Comparison of ENCODE assay signal across 9 cellular contexts in the genomic region with DNA sequence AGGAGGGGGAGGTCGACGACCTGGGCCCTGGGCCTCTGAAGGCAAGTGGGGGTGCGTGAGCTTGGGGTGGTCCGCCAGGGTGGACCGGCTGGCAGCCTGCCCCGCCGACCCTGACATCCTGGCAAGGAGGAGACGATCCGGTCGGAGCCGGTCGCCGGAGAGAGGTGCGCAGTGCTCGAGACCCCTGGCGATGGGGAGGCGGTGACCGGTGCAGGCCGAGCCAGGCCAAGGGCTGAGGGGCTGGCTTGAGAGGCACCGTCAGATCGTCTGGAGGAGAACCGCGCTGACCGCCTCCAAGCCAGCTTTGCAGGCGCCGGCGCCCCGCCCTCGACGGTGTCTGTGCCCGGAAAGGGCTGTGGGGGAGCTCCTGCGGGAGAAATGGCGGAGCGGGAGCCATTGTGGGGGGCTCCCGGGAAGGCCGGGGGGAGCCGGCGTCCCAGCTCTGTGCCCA. TPM values are rescaled to one million over a fixed set of nuclear protein-coding genes. Genes with fewer than 3 reads are reported as not detected.
DNase-seq lines count a peak whose midpoint lies in the region; ATAC-seq, FAIRE-seq and TF ChIP-seq lines count a peak whose summit lies in the region.
"Had no signal": no experiment of that assay in that cellular context is flagged by ENCODE, and none has a peak within 500 bp of the region (broad histone marks: within the 10 kb centered on the region; RNA-seq: fewer than 3 reads in every experiment).

No MANE protein-coding gene starts in this region.

- H3K27ac ChIP-seq in H9 (ENCODE audit: insufficient read length, low read depth, low read length) (no peak overlapping the region), pancreas (no peak overlapping the region)

- no peak overlapping the region for H3K4ac ChIP-seq in H9 (ENCODE audit: low read depth, low read length)

- no peaks in the 10 kb centered on the region for H4K20me1 ChIP-seq in H9 (ENCODE audit: control insufficient read depth, insufficient read depth, insufficient read length)

- TF ChIP-seq CTCF in H9 (conservative IDR thresholded peaks at IDR 0.05) (no peak), glutamatergic neuron (IDR thresholded peaks at IDR 0.05; ENCODE audit: partially characterized antibody, unreplicated experiment) (no peak), pancreas (IDR thresholded peaks at IDR 0.05) (no peak)

- H3K18ac ChIP-seq in H9 (ENCODE audit: insufficient read length, low read depth, low read length): peak overlapping the region; percentile 79

- no peak overlapping the region for H2BK12ac ChIP-seq in H9 (ENCODE audit: insufficient read length, low read depth, low read length)

- no peak overlapping the region for H3K56ac ChIP-seq in H9 (ENCODE audit: insufficient read length, low read depth, low read length)

- H2BK20ac ChIP-seq in H9 (ENCODE audit: low read depth, low read length, poor library complexity, severe bottlenecking): no peak overlapping the region

- H3K27me3 ChIP-seq in H9 (ENCODE audit: insufficient read depth, low read length): no peaks in the 10 kb centered on the region
- no peaks in the 10 kb centered on the region for H3K27me3 ChIP-seq in pancreas

- peak; percentile 56 to 68 for ATAC-seq in activated T-cell treated with anti-CD3 and anti-CD28 coated beads, Interleukin-2, amount 50 U/mL, for 72 hours (replicated peaks in 1 of 2)
- ATAC-seq in pancreas (peak; percentile 71 to 93 (median 84)), HG02852 (IDR thresholded peaks at IDR 0.05; ENCODE audit: unreplicated experiment) (no peak), GM18867 (IDR thresholded peaks at IDR 0.05; ENCODE audit: unreplicated experiment) (no peak), GM18873 (IDR thresholded peaks at IDR 0.05; ENCODE audit: low FRiP score, unreplicated experiment) (no peak)

- peak overlapping the region; percentile 53 for H3K4me2 ChIP-seq in H9 (ENCODE audit: insufficient read depth, insufficient read length, low read length)

- H3K4me3 Mint-ChIP-seq in H9 (peak overlapping the region in 1 of 2 experiments; percentile 91; a peak in 3 of 5 replicates), glutamatergic neuron (ENCODE audit: unreplicated experiment) (peak overlapping the region; percentile 90)
- H3K4me3 Mint-ChIP-seq in activated T-cell treated with anti-CD3 and anti-CD28 coated beads, Interleukin-2, amount 50 U/mL, for 72 hours: peak overlapping the region; percentile 83 to 84

- H3K4me1 ChIP-seq in H9 (ENCODE audit: insufficient read depth, low read length) (no peaks in the 10 kb centered on the region; the same call in 1 of the 2 replicates), pancreas (no peaks in the 10 kb centered on the region)

- peak; percentile 34 for DNase-seq in H9
- DNase-seq in activated T-cell treated with anti-CD3 and anti-CD28 coated beads, Interleukin-2, amount 50 U/mL, for 72 hours: peak; percentile 8 to 15
- DNase-seq in glutamatergic neuron: peak; percentile 46
- peak; percentile 15 to 79 (median 40) for DNase-seq in pancreas
- no peak for DNase-seq in NCI-H345 (lab: John Stamatoyannopoulos, UW)

- no peak overlapping the region for H4K5ac ChIP-seq in H9 (ENCODE audit: insufficient read length, low read depth, low read length)

- no peak overlapping the region for H2BK120ac ChIP-seq in H9 (ENCODE audit: low read depth, low read length, poor library complexity, severe bottlenecking)

- no peak overlapping the region for H2AK5ac ChIP-seq in H9 (ENCODE audit: insufficient read length, low read length)

- H3K79me2 ChIP-seq in H9 (ENCODE audit: insufficient read depth, low read length): no peaks in the 10 kb centered on the region

- WGBS in H9 (ENCODE audit: extremely low coverage, insufficient read length, low lambda C conversion rate): no CpG with 5 or more reads among the region's 38 CpGs
- WGBS in pancreas, 2 donors: 1 to 22% methylated on average over 22 to 38 of the region's 38 CpGs

- H3K14ac ChIP-seq in H9 (ENCODE audit: insufficient read depth, low read length): no peak overlapping the region

- no peak overlapping the region for H2BK5ac ChIP-seq in H9 (ENCODE audit: insufficient read length, low read length)

- no peaks in the 10 kb centered on the region for H3K36me3 ChIP-seq in pancreas

- H3K79me1 ChIP-seq in H9 (ENCODE audit: insufficient read depth, low read depth, low read length, poor library complexity, severe bottlenecking): no peaks in the 10 kb centered on the region

- no peak overlapping the region for H2BK15ac ChIP-seq in H9 (ENCODE audit: low read depth, low read length)

- intact Hi-C loops in pancreas (cut with DNase I): no loop called here

- peak overlapping the region; percentile 12 to 50 (median 36) for H3K4me3 ChIP-seq in pancreas

- H3K9me3 Mint-ChIP-seq in H9 (peaks cover 59 to 69% of the 10 kb centered on the region in 2 experiments), glutamatergic neuron (ENCODE audit: unreplicated experiment) (no peaks in the 10 kb centered on the region)
- H3K9me3 Mint-ChIP-seq in activated T-cell treated with anti-CD3 and anti-CD28 coated beads, Interleukin-2, amount 50 U/mL, for 72 hours: no peaks in the 10 kb centered on the region

- peak overlapping the region in 1 of 3 experiments; percentile 62; a peak in 1 of 7 replicates for H3K27ac Mint-ChIP-seq in H9
- no peak overlapping the region for H3K27ac Mint-ChIP-seq in activated T-cell treated with anti-CD3 and anti-CD28 coated beads, Interleukin-2, amount 50 U/mL, for 72 hours
- H3K27ac Mint-ChIP-seq in glutamatergic neuron (ENCODE audit: unreplicated experiment): no peak overlapping the region

- H2AFZ ChIP-seq in H9 (ENCODE audit: low read length): no peak overlapping the region

- H3K36me3 Mint-ChIP-seq in H9 (ENCODE audit: insufficient read depth in 1 of 3, low read depth in 3 of 3): peaks cover 0 to 8% (median 0%) of the 10 kb centered on the region in 3 experiments; a peak in 4 of 7 replicates
- H3K36me3 Mint-ChIP-seq in activated T-cell treated with anti-CD3 and anti-CD28 coated beads, Interleukin-2, amount 50 U/mL, for 72 hours (ENCODE audit: insufficient read depth in 2 of 2): no peaks in the 10 kb centered on the region
- H3K36me3 Mint-ChIP-seq in glutamatergic neuron (ENCODE audit: unreplicated experiment): no peaks in the 10 kb centered on the region

- no peaks in the 10 kb centered on the region for H3K23me2 ChIP-seq in H9 (ENCODE audit: insufficient read length, low read depth, low read length, poor library complexity, severe bottlenecking)

- H3K9me3 ChIP-seq in H9 (ENCODE audit: control insufficient read depth, low read depth, low read length) (peaks cover 41% of the 10 kb centered on the region), pancreas (no peaks in the 10 kb centered on the region)

- H3K27me3 Mint-ChIP-seq in H9 (ENCODE audit: low read depth): peaks cover 2% of the 10 kb centered on the region; the same call in 1 of the 2 replicates
- peaks cover 26% of the 10 kb centered on the region for H3K27me3 Mint-ChIP-seq in activated T-cell treated with anti-CD3 and anti-CD28 coated beads, Interleukin-2, amount 50 U/mL, for 72 hours (ENCODE audit: low read depth)
- no peaks in the 10 kb centered on the region for H3K27me3 Mint-ChIP-seq in glutamatergic neuron (ENCODE audit: unreplicated experiment)

- no peak overlapping the region for H4K8ac ChIP-seq in H9 (replicated peaks; ENCODE audit: insufficient read length, low read depth, low read length)

- peak overlapping the region; percentile 34 for H3K9ac ChIP-seq in H9 (ENCODE audit: extremely low read depth, insufficient read length, low read length)

- H3K23ac ChIP-seq in H9 (ENCODE audit: insufficient read length, low read depth, low read length): no peak overlapping the region

- no peak for FAIRE-seq in pancreas (lab: Jason Lieb, UNC)
- FAIRE-seq: islet of Langerhans had no signal

- H3T11ph ChIP-seq in H9 (ENCODE audit: low read length): no peak overlapping the region

- no peak overlapping the region for H4K91ac ChIP-seq in H9 (ENCODE audit: insufficient read length, low read depth, low read length)

- H3K4me1 Mint-ChIP-seq in H9 (peaks cover 9 to 13% of the 10 kb centered on the region in 2 experiments), glutamatergic neuron (ENCODE audit: low read depth, unreplicated experiment) (no peaks in the 10 kb centered on the region)
- peaks cover 9% of the 10 kb centered on the region for H3K4me1 Mint-ChIP-seq in activated T-cell treated with anti-CD3 and anti-CD28 coated beads, Interleukin-2, amount 50 U/mL, for 72 hours (ENCODE audit: low read depth)

RNA-seq across cellular contexts. Expression of a gene that starts 25.6 kb away (rescaled TPM):
- total RNA-seq in H9 (2021): 4.8 and 5.3 TPM in 2 replicates
- 1 to 10 TPM; 2.4 to 3.1 TPM for total RNA-seq in activated T-cell treated with anti-CD3 and anti-CD28 coated beads, Interleukin-2, amount 50 U/mL, for 72 hours
- 19.4 TPM for total RNA-seq in glutamatergic neuron (ENCODE audit: unreplicated experiment)
- total RNA-seq in pancreas: 1 to 10 TPM; 1.8 to 3.6 (median 2.8) TPM
- polyA plus RNA-seq in pancreas: 1 to 10 TPM in 1 of 2 donors, under 1 TPM in 1; 0.57 to 1.7 TPM

RNA-seq across cellular contexts. Expression of a gene that starts 33.9 kb away (rescaled TPM):
- total RNA-seq in H9 (2021) (13.9 and 14.2 TPM in 2 replicates), glutamatergic neuron (ENCODE audit: unreplicated experiment) (24.6 TPM), pancreas (1 to 10 TPM; 4.9 to 8.3 (median 6.8) TPM)
- total RNA-seq in activated T-cell treated with anti-CD3 and anti-CD28 coated beads, Interleukin-2, amount 50 U/mL, for 72 hours: 1 to 10 TPM in 1 of 2 donors, under 1 TPM in 1; 0.60 to 1.4 TPM
- 10 to 100 TPM in 1 of 2 donors, 1 to 10 TPM in 1; 4.2 to 13.3 TPM for polyA plus RNA-seq in pancreas

Comparison
In these comparisons a context has a peak if more than half of its experiments do, and no peak if none do; other contexts are left out.
1. ATAC-seq: peak in activated T-cell treated with anti-CD3 and anti-CD28 coated beads, Interleukin-2, amount 50 U/mL, for 72 hours (2 of 2) and pancreas (4 of 4); none in HG02852 (single experiment), GM18867 (single experiment) and GM18873 (single experiment).